In genomic region chr10:102384606-102385429, GRCh38 we compare ENCODE assay signal across 1 cellular context.
TF ChIP-seq lines count a peak whose summit lies in the region.

No MANE protein-coding gene starts in this region.

TF ChIP-seq in HepG2, 621 proteins besides CTCF, POLR2A, EP300 and RAD21 (continued from another document):
- TF ChIP-seq HBP1 (CRISPR knock-in tag; IDR thresholded peaks at IDR 0.05; ENCODE audit: low read depth) (no peak), ADNP (CRISPR knock-in tag; IDR thresholded peaks at IDR 0.05) (no peak), RFXANK (CRISPR knock-in tag; IDR thresholded peaks at IDR 0.05) (no peak), PRDM15 (CRISPR knock-in tag; IDR thresholded peaks at IDR 0.05) (peak; percentile 97), MED13 (CRISPR knock-in tag; IDR thresholded peaks at IDR 0.05) (no peak), ZNF34 (CRISPR knock-in tag; IDR thresholded peaks at IDR 0.05; ENCODE audit: borderline replicate concordance) (no peak), NFE2 (CRISPR knock-in tag; IDR thresholded peaks at IDR 0.05) (no peak), ZNF343 (CRISPR knock-in tag; IDR thresholded peaks at IDR 0.05) (no peak), ZNF550 (CRISPR knock-in tag; IDR thresholded peaks at IDR 0.05; ENCODE audit: borderline replicate concordance) (no peak), ZMYM2 (CRISPR knock-in tag; IDR thresholded peaks at IDR 0.05) (no peak), THAP11 (CRISPR knock-in tag; IDR thresholded peaks at IDR 0.05) (no peak), TBX2 (CRISPR knock-in tag; IDR thresholded peaks at IDR 0.05; ENCODE audit: borderline replicate concordance) (no peak), HNRNPK (IDR thresholded peaks at IDR 0.05; ENCODE audit: low read depth, low read length, poor library complexity, severe bottlenecking) (no peak)
